ENCODE assay signal across 11 cellular contexts in the genomic region with DNA sequence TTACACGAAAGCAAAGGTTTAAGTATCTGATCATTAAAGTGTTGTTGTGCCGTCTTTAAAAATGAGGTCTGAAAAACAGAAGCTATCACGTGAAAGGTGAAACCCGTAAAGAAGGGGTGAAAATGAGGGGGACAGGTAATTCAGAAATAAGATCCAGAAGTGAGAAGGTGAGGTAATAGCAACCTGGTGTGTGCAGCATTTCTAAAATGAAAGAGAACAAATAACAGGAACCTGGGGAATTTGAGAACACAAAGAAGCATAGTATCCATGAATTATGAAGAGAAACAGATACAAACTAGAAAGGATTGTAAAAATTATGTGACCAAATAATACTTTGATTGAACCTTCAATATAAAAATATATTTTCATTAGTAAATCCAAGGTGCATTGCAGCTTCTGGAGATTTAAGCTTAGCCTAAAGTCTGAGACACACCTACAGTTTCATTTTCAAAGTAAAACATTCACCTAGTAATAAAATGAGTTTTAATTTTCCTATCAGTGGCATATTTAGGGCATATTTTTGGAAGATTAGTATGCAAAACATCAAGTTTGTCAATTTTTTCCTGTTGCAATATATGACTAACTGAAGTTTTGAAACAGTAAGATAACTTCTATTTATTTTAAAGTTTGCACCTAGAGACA. TPM values are rescaled to one million over a fixed set of nuclear protein-coding genes. Genes with fewer than 3 reads are reported as not detected.
A peak's percentile ranks its signal among the peaks of the same experiment; 100 is the strongest.
DNase-seq lines count a peak whose midpoint lies in the region; ATAC-seq, FAIRE-seq and TF ChIP-seq lines count a peak whose summit lies in the region.
"Had no signal": no experiment of that assay in that cellular context is flagged by ENCODE, and none has a peak within 500 bp of the region (broad histone marks: within the 10 kb centered on the region; RNA-seq: fewer than 3 reads in every experiment).

No MANE protein-coding gene starts in this region.

- H3K9me2 ChIP-seq in neural cell (ENCODE audit: insufficient read depth, low read length) = no peaks in the 10 kb centered on the region

- H3K4me2 ChIP-seq in neural cell (ENCODE audit: low read length) = no peak overlapping the region

- H3K9me3 ChIP-seq in ectodermal cell (ENCODE audit: control insufficient read depth, low read length) = no peaks in the 10 kb centered on the region
- H3K9me3 ChIP-seq in neural cell (ENCODE audit: low read length) = no peaks in the 10 kb centered on the region
- H3K9me3 ChIP-seq in ovary = no peaks in the 10 kb centered on the region

- H3K4me3 ChIP-seq in ectodermal cell (ENCODE audit: insufficient read depth, low read depth, low read length) (peak overlapping the region; percentile 70), neural cell (ENCODE audit: low read length) (peak overlapping the region; percentile 74), ovary (no peak overlapping the region)

- TF ChIP-seq CTCF in neural cell (IDR thresholded peaks at IDR 0.05; ENCODE audit: poor library complexity, severe bottlenecking) (no peak), ovary (IDR thresholded peaks at IDR 0.05) (no peak)

- DNase-seq in GM12892 (ENCODE audit: insufficient read length) = no peak
- peak; percentile 56 for DNase-seq in NCI-H2029 (lab: John Stamatoyannopoulos, UW)
- DNase-seq in NCI-H1694 (lab: John Stamatoyannopoulos, UW) = no peak
- no peak for DNase-seq in stimulated activated CD4-positive, alpha-beta T cell treated with anti-CD3 and anti-CD28 coated beads, Interleukin-4, amount 100 ng/mL, for 24 hours
- no peak for DNase-seq in ovary
- DNase-seq: foreskin fibroblast, GDM1, NCI-H1048 had no signal

- H3K9ac ChIP-seq in neural cell (ENCODE audit: low read length) = no peak overlapping the region

- FAIRE-seq in GM12892 (lab: Jason Lieb, UNC) = peak; percentile 17

- H3K27ac ChIP-seq in ectodermal cell (ENCODE audit: insufficient read depth, low read depth, low read length, poor library complexity, severe bottlenecking) (no peak overlapping the region), neural cell (ENCODE audit: low read length) (no peak overlapping the region), ovary (no peak overlapping the region)

- TF ChIP-seq RAD21 in neural cell (conservative IDR thresholded peaks at IDR 0.05) = no peak

- no peak overlapping the region for H2AFZ ChIP-seq in neural cell (ENCODE audit: low read depth, low read length)

- H3F3A ChIP-seq in neural cell (ENCODE audit: insufficient read depth, low read length, poor library complexity, severe bottlenecking) = no peaks in the 10 kb centered on the region

- H3K4me1 ChIP-seq in ectodermal cell (ENCODE audit: control insufficient read depth, insufficient read depth, low read length) = peaks cover 29% of the 10 kb centered on the region
- H3K4me1 ChIP-seq in ovary (ENCODE audit: insufficient read depth) = peaks cover 4% of the 10 kb centered on the region

- 17 to 18% methylated on average over 4 of the region's 4 CpGs for WGBS in ectodermal cell, 2 experiments
- 26 to 32% (median 32%) methylated on average over 4 of the region's 4 CpGs for WGBS in ovary, 3 donors

- no peak for TF ChIP-seq EP300 in neural cell (conservative IDR thresholded peaks at IDR 0.05; ENCODE audit: poor library complexity, severe bottlenecking)
- TF ChIP-seq EP300 in ovary (IDR thresholded peaks at IDR 0.05) = no peak

- intact Hi-C loops in ovary (cut with DNase I) = no loop called here

- TF ChIP-seq POLR2A in GM12892 (IDR thresholded peaks at IDR 0.05; ENCODE audit: low read depth, low read length) (no peak), ovary (IDR thresholded peaks at IDR 0.05) (no peak)

- no peaks in the 10 kb centered on the region for H4K20me1 ChIP-seq in neural cell (ENCODE audit: insufficient read depth)

- no peaks in the 10 kb centered on the region for H3K36me3 ChIP-seq in ectodermal cell (ENCODE audit: control insufficient read depth, insufficient read depth, low read length)
- no peaks in the 10 kb centered on the region for H3K36me3 ChIP-seq in neural cell (ENCODE audit: insufficient read depth, low read length)
- no peaks in the 10 kb centered on the region for H3K36me3 ChIP-seq in ovary

- no peak for ATAC-seq in GM21825 (IDR thresholded peaks at IDR 0.05; ENCODE audit: unreplicated experiment)

- H3K27me3 ChIP-seq in ectodermal cell (ENCODE audit: control insufficient read depth, insufficient read depth, low read length, poor library complexity, severe bottlenecking) (peaks cover 68% of the 10 kb centered on the region), neural cell (ENCODE audit: insufficient read depth, low read depth, low read length) (peaks cover 68% of the 10 kb centered on the region), ovary (no peaks in the 10 kb centered on the region)

- no peaks in the 10 kb centered on the region for H3K79me2 ChIP-seq in neural cell (replicated peaks; ENCODE audit: insufficient read depth, low read length)

TF ChIP-seq in neural cell, 6 proteins besides CTCF, POLR2A, EP300 and RAD21:
- TF ChIP-seq REST (IDR thresholded peaks at IDR 0.05; ENCODE audit: borderline replicate concordance) (no peak), EZH2 (IDR thresholded peaks at IDR 0.05; ENCODE audit: borderline replicate concordance, insufficient read depth, low read length, poor library complexity, severe bottlenecking) (no peak), MXI1 (conservative IDR thresholded peaks at IDR 0.05; ENCODE audit: poor library complexity, severe bottlenecking) (no peak), SMC3 (conservative IDR thresholded peaks at IDR 0.05; ENCODE audit: poor library complexity) (no peak), POLR2AphosphoS5 (IDR thresholded peaks at IDR 0.05) (no peak), TAF1 (IDR thresholded peaks at IDR 0.05; ENCODE audit: low read depth) (no peak)

RNA-seq across cellular contexts. Expression of gene HEY2, which starts 1.4 kb away (rescaled TPM):
- polyA plus RNA-seq in GM12892 (2012; ENCODE audit: missing spikeins) = not detected
- 2.9 TPM for polyA plus RNA-seq in ectodermal cell (2013, experiment 1 of 4)
- 2.9 TPM for polyA plus RNA-seq in ectodermal cell (2013, experiment 2 of 4)
- 1.5 TPM for polyA plus RNA-seq in ectodermal cell (2013, experiment 3 of 4)
- polyA plus RNA-seq in ectodermal cell (2013, experiment 4 of 4) = 2.1 TPM
- 0.20 TPM in 1 of 2 replicates, not detected in the other for polyA plus RNA-seq in neural cell
- polyA minus RNA-seq in neural cell = not detected in 2 replicates
- 10 to 100 TPM in 2 of 7 donors, 1 to 10 TPM in 5; 3.0 to 19.9 (median 5.5) TPM for total RNA-seq in ovary
- 10 to 100 TPM in 1 of 2 donors, 1 to 10 TPM in 1; 9.9 to 12.7 TPM for polyA plus RNA-seq in ovary

RNA-seq across cellular contexts. Expression of gene NCOA7, which starts 39.9 kb away (rescaled TPM):
- 37.6 TPM for polyA plus RNA-seq in GM12892 (2012; ENCODE audit: missing spikeins)
- 5.0 TPM for polyA plus RNA-seq in ectodermal cell (2013, experiment 1 of 4)
- 7.7 TPM for polyA plus RNA-seq in ectodermal cell (2013, experiment 2 of 4)
- polyA plus RNA-seq in ectodermal cell (2013, experiment 3 of 4) = 4.2 TPM
- polyA plus RNA-seq in ectodermal cell (2013, experiment 4 of 4) = 5.1 TPM
- polyA plus RNA-seq in neural cell (13.7 and 17.1 TPM in 2 replicates), ovary (10 to 100 TPM; 10.9 to 30.0 TPM)
- polyA minus RNA-seq in neural cell = 21.7 and 38.2 TPM in 2 replicates
- 10 to 100 TPM; 16.8 to 54.1 (median 34.9) TPM for total RNA-seq in ovary
